Comparison of ENCODE assay signal across 1 cellular context in the genomic region with DNA sequence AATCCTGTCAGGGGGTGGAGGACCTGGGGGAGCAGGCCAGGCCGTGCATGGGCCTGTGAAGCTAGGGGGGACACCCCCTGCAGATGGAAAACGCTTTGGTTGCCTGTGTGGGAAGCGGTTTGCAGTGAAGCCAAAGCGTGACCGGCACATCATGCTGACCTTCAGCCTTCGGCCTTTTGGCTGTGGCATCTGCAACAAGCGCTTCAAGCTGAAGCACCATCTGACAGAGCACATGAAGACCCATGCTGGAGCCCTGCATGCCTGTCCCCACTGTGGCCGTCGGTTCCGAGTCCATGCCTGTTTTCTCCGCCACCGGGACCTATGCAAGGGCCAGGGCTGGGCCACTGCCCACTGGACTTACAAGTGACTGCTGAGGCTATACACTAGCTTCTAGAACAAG.
TF ChIP-seq lines count a peak whose summit lies in the region.

No MANE protein-coding gene starts in this region.

TF ChIP-seq in GM23338, 12 proteins besides CTCF, POLR2A, EP300 and RAD21:
- no peak for TF ChIP-seq ZNF114 (CRISPR knock-in tag; IDR thresholded peaks at IDR 0.05)
- TF ChIP-seq POLR2AphosphoS5 (IDR thresholded peaks at IDR 0.05; ENCODE audit: low read depth) = no peak
- no peak for TF ChIP-seq CREB1 (CRISPR knock-in tag; IDR thresholded peaks at IDR 0.05; ENCODE audit: low read depth)
